ENCODE assay signal across 23 cellular contexts in the genomic region with DNA sequence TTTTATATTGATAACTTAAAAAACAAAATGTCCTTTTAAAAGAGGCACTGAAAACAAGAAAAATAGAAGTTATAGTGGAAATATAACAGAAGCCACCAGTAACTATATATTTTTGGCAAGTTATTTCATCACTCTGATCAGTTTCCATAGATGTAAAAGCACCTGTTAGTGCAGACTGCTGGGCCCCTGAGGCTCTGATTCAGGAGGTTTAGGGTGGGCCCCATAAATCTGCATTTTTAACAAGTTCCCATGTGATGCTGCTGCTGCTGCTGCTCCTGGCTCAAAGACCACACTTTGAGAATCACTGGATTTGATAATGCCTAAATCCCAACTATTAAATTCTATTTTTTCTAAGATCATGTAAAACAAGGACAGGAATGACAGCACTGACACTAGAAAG.
DNase-seq lines count a peak whose midpoint lies in the region; ATAC-seq and TF ChIP-seq lines count a peak whose summit lies in the region.
"Had no signal": no experiment of that assay in that cellular context is flagged by ENCODE, and none has a peak within 500 bp of the region (broad histone marks: within the 10 kb centered on the region; RNA-seq: fewer than 3 reads in every experiment).

No MANE protein-coding gene starts in this region.

- H3K27ac ChIP-seq in PC-3 (ENCODE audit: low read length) = no peak overlapping the region
- H3K27ac ChIP-seq: C4-2B, SK-N-MC had no signal

- intact Hi-C loops in activated naive CD4-positive, alpha-beta T cell treated with anti-CD3 and anti-CD28 coated beads for 36 hours (cut with micrococcal nuclease) = loop anchor here (2.0 kb wide), 1 partner anchor 34 kb away; no protein-coding TSS in a partner anchor
- intact Hi-C loops in PC-3 (cut with micrococcal nuclease) (no loop called here), Right ventricle myocardium superior (cut with DNase I) (no loop called here)

- no peaks in the 10 kb centered on the region for H3K9me3 Mint-ChIP-seq in activated naive CD4-positive, alpha-beta T cell treated with anti-CD3 and anti-CD28 coated beads for 36 hours
- peaks cover under 1% of the 10 kb centered on the region for H3K9me3 Mint-ChIP-seq in memory B cell
- H3K9me3 Mint-ChIP-seq: HFFc6 had no signal

- ATAC-seq in PC-3 = no peak
- ATAC-seq in memory B cell (ENCODE audit: low read depth) = no peak
- ATAC-seq in Right ventricle myocardium superior (ENCODE audit: poor library complexity) = no peak
- ATAC-seq in GM21390 (IDR thresholded peaks at IDR 0.05; ENCODE audit: unreplicated experiment) = no peak

- no peaks in the 10 kb centered on the region for H3K9me3 ChIP-seq in PC-3 (ENCODE audit: low read length)

- H3K4me2 ChIP-seq in PC-3 (ENCODE audit: low read length) = peak overlapping the region; percentile 61; the same call in 1 of the 2 replicates

- peaks cover 4% of the 10 kb centered on the region for H3F3A ChIP-seq in PC-3 (ENCODE audit: low read length, unreplicated experiment)

- TF ChIP-seq CTCF in PC-3 (conservative IDR thresholded peaks at IDR 0.05; ENCODE audit: low read depth, low read length) = no peak

- peaks cover 38% of the 10 kb centered on the region for H3K4me1 ChIP-seq in PC-3 (ENCODE audit: insufficient read depth, low read length)

- H3K4me1 Mint-ChIP-seq in activated naive CD4-positive, alpha-beta T cell treated with anti-CD3 and anti-CD28 coated beads for 36 hours (ENCODE audit: low read depth) = peaks cover 39% of the 10 kb centered on the region
- peaks cover 25% of the 10 kb centered on the region for H3K4me1 Mint-ChIP-seq in memory B cell

- H3K27me3 Mint-ChIP-seq in activated naive CD4-positive, alpha-beta T cell treated with anti-CD3 and anti-CD28 coated beads for 36 hours (ENCODE audit: low read depth) = no peaks in the 10 kb centered on the region
- no peaks in the 10 kb centered on the region for H3K27me3 Mint-ChIP-seq in memory B cell

- H3K4me3 Mint-ChIP-seq in activated naive CD4-positive, alpha-beta T cell treated with anti-CD3 and anti-CD28 coated beads for 36 hours = no peak overlapping the region
- no peak overlapping the region for H3K4me3 Mint-ChIP-seq in memory B cell
- H3K4me3 Mint-ChIP-seq: HFFc6 had no signal

- H4K20me1 ChIP-seq in PC-3 (ENCODE audit: low read length) = no peaks in the 10 kb centered on the region; the same call in 1 of the 2 replicates

- H3K79me2 ChIP-seq in PC-3 (ENCODE audit: low read length) = peaks cover 82% of the 10 kb centered on the region

- H2AFZ ChIP-seq in PC-3 (ENCODE audit: low read length) = no peak overlapping the region

- H3K27me3 ChIP-seq in PC-3 (ENCODE audit: low read length) = no peaks in the 10 kb centered on the region

- CTCF ChIA-PET in activated naive CD4-positive, alpha-beta T cell treated with anti-CD3 and anti-CD28 coated beads for 36 hours (lab: Charles Lee) = no interaction called here
- CTCF ChIA-PET in PC-3 (lab: Charles Lee) = no interaction called here

- peaks cover 3% of the 10 kb centered on the region for H3K36me3 Mint-ChIP-seq in activated naive CD4-positive, alpha-beta T cell treated with anti-CD3 and anti-CD28 coated beads for 36 hours (ENCODE audit: low read depth)
- peaks cover 11% of the 10 kb centered on the region for H3K36me3 Mint-ChIP-seq in memory B cell

- no peaks in the 10 kb centered on the region for H3K9me2 ChIP-seq in PC-3 (replicated peaks; ENCODE audit: low read length)

- no peak overlapping the region for H3K27ac Mint-ChIP-seq in activated naive CD4-positive, alpha-beta T cell treated with anti-CD3 and anti-CD28 coated beads for 36 hours
- H3K27ac Mint-ChIP-seq in memory B cell = peak overlapping the region; percentile 50
- H3K27ac Mint-ChIP-seq: HFFc6 had no signal

- peak; percentile 20 for DNase-seq in activated naive CD4-positive, alpha-beta T cell treated with anti-CD3 and anti-CD28 coated beads for 36 hours
- DNase-seq in activated naive CD4-positive, alpha-beta T cell treated with Interleukin-2 at 50 U/mL for 16 hours = no peak
- DNase-seq in PC-3 (no peak), memory B cell (ENCODE audit: low spot score in 2 of 2) (no peak), Right ventricle myocardium superior (no peak), epidermal melanocyte (ENCODE audit: insufficient read length, low spot score) (no peak)
- DNase-seq: DMS53, GDM1, H7, HFFc6, Karpas-422, MV-4-11, NCI-H1105 treated with DMSO at 0.1 percent for 48 hours, NCI-H2081, NCI-H2171, NCI-H345, NCI-H524, NCI-H82, RPMI8226, SHP77 treated with DMSO at 0.1 percent for 48 hours had no signal

- no peak overlapping the region for H3K4me3 ChIP-seq in PC-3 (ENCODE audit: low read length)
- H3K4me3 ChIP-seq: SK-N-MC had no signal

- H3K36me3 ChIP-seq in PC-3 (ENCODE audit: low read depth, low read length) = no peaks in the 10 kb centered on the region

- BruUV-seq in PC-3 (replicated peaks; lab: Mats Ljungman, UMichigan) = no TSS peak

- POLR2A ChIA-PET in PC-3 (lab: Charles Lee; ENCODE audit: unreplicated experiment) = no interaction called here

- no peak overlapping the region for H3K9ac ChIP-seq in PC-3 (ENCODE audit: low read length)
